ENCODE assay signal across 25 cellular contexts in genomic region chr12:111121840-111122239, GRCh38.
DNase-seq lines count a peak whose midpoint lies in the region; ATAC-seq and TF ChIP-seq lines count a peak whose summit lies in the region.
"Had no signal": no experiment of that assay in that cellular context is flagged by ENCODE, and none has a peak within 500 bp of the region (broad histone marks: within the 10 kb centered on the region; RNA-seq: fewer than 3 reads in every experiment).

No MANE protein-coding gene starts in this region.

- H3K9me3 ChIP-seq in heart right ventricle, result peaks cover 0 to 4% (median 0%) of the 10 kb centered on the region in 11 donors
- H3K9me3 ChIP-seq in SU-DHL-6 (ENCODE audit: insufficient read depth, low read length), result no peaks in the 10 kb centered on the region
- H3K9me3 ChIP-seq: neutrophil had no signal

- H3K27ac ChIP-seq in heart right ventricle (peak overlapping the region in 1 of 10 donors; percentile 11), SU-DHL-6 (ENCODE audit: low read depth, low read length) (0 out of 2 replicates have a peak overlapping the region, but pooled peaks have one; percentile 5)
- H3K27ac ChIP-seq: HL-60, neutrophil, tibial nerve had no signal

- 21 to 30% methylated on average over 6 of the region's 6 CpGs for WGBS in heart right ventricle, 2 donors

- H3K4me3 ChIP-seq in heart right ventricle, result no peak overlapping the region
- no peak overlapping the region for H3K4me3 ChIP-seq in SU-DHL-6 (ENCODE audit: insufficient read depth, low read length, poor library complexity, severe bottlenecking)
- no peak overlapping the region for H3K4me3 ChIP-seq in H7 (ENCODE audit: insufficient read depth, low read depth, low read length)
- H3K4me3 ChIP-seq: tibial nerve had no signal

- no peaks in the 10 kb centered on the region for H3K4me1 Mint-ChIP-seq in activated naive CD4-positive, alpha-beta T cell treated with anti-CD3 and anti-CD28 coated beads for 36 hours (ENCODE audit: low read depth)
- H3K4me1 Mint-ChIP-seq: central memory CD8-positive, alpha-beta T cell; IgD-negative memory B cell had no signal

- no peak overlapping the region for H3K4me2 ChIP-seq in SU-DHL-6 (ENCODE audit: low read depth, low read length, poor library complexity, severe bottlenecking)

- no peak overlapping the region for H3K27ac Mint-ChIP-seq in activated naive CD4-positive, alpha-beta T cell treated with anti-CD3 and anti-CD28 coated beads for 36 hours
- H3K27ac Mint-ChIP-seq: CD8-positive, alpha-beta T cell; effector memory CD8-positive, alpha-beta T cell; IgD-negative memory B cell had no signal

- intact Hi-C loops in heart right ventricle (cut with DNase I) (no loop called here), left cardiac atrium (cut with DNase I) (no loop called here)
- intact Hi-C loops in activated naive CD4-positive, alpha-beta T cell treated with anti-CD3 and anti-CD28 coated beads for 36 hours (cut with micrococcal nuclease), result no loop called here

- H2AFZ ChIP-seq in SU-DHL-6 (ENCODE audit: low read depth, low read length, severe bottlenecking), result no peak overlapping the region

- no peaks in the 10 kb centered on the region for H3K36me3 Mint-ChIP-seq in activated naive CD4-positive, alpha-beta T cell treated with anti-CD3 and anti-CD28 coated beads for 36 hours (ENCODE audit: low read depth)
- H3K36me3 Mint-ChIP-seq: CD8-positive, alpha-beta T cell had no signal

- peaks cover 2% of the 10 kb centered on the region for H3K27me3 Mint-ChIP-seq in activated naive CD4-positive, alpha-beta T cell treated with anti-CD3 and anti-CD28 coated beads for 36 hours (ENCODE audit: low read depth)

- CTCF ChIA-PET in activated naive CD4-positive, alpha-beta T cell treated with anti-CD3 and anti-CD28 coated beads for 36 hours (lab: Charles Lee), result no interaction called here

- H3K79me2 ChIP-seq in SU-DHL-6 (ENCODE audit: insufficient read depth, low read length), result peaks cover 100% of the 10 kb centered on the region

- H3K27me3 ChIP-seq in heart right ventricle (peaks cover 0 to 9% (median 0%) of the 10 kb centered on the region in 7 donors), SU-DHL-6 (ENCODE audit: low read length) (no peaks in the 10 kb centered on the region), H7 (ENCODE audit: control insufficient read depth, insufficient read depth, low read length) (no peaks in the 10 kb centered on the region)
- H3K27me3 ChIP-seq: tibial nerve had no signal

- H3K4me1 ChIP-seq in heart right ventricle, result peaks cover 0 to 13% (median 4%) of the 10 kb centered on the region in 9 donors

- H3K36me3 ChIP-seq in heart right ventricle (no peaks in the 10 kb centered on the region), SU-DHL-6 (ENCODE audit: low read length) (peaks cover 76% of the 10 kb centered on the region), H7 (replicated peaks; ENCODE audit: control insufficient read depth, insufficient read depth, low read length) (no peaks in the 10 kb centered on the region)
- H3K36me3 ChIP-seq: neutrophil, tibial nerve had no signal

- ATAC-seq in heart right ventricle, result peak in 4 of 8 donors; percentile 58 to 80 (median 70)
- ATAC-seq in left cardiac atrium, result no peak
- no peak for ATAC-seq in HG03520 (IDR thresholded peaks at IDR 0.05; ENCODE audit: unreplicated experiment)
- ATAC-seq: CD8-positive, alpha-beta T cell; effector memory CD8-positive, alpha-beta T cell; sciatic nerve had no signal

- H3K9ac ChIP-seq in SU-DHL-6 (ENCODE audit: low read length), result no peak overlapping the region

- H3F3A ChIP-seq in SU-DHL-6 (ENCODE audit: insufficient read depth), result peaks cover 25% of the 10 kb centered on the region

- H4K20me1 ChIP-seq in SU-DHL-6 (ENCODE audit: low read depth, low read length), result peaks cover 41% of the 10 kb centered on the region

- H3K9me3 Mint-ChIP-seq in activated naive CD4-positive, alpha-beta T cell treated with anti-CD3 and anti-CD28 coated beads for 36 hours, result no peaks in the 10 kb centered on the region
- H3K9me3 Mint-ChIP-seq: CD8-positive, alpha-beta T cell; central memory CD8-positive, alpha-beta T cell; effector memory CD8-positive, alpha-beta T cell had no signal

- TF ChIP-seq CTCF in heart right ventricle (IDR thresholded peaks at IDR 0.05) (peak in 6 of 9 donors; percentile 16 to 39 (median 26)), SU-DHL-6 (IDR thresholded peaks at IDR 0.05; ENCODE audit: insufficient read depth, low read length, poor library complexity, severe bottlenecking) (no peak)

- no peak for DNase-seq in heart right ventricle
- no peak for DNase-seq in left cardiac atrium
- DNase-seq in left kidney (ENCODE audit: low read depth, low spot score), result peak; percentile 65
- DNase-seq in NCI-H446 (lab: John Stamatoyannopoulos, UW), result no peak
- no peak for DNase-seq in activated naive CD4-positive, alpha-beta T cell treated with anti-CD3 and anti-CD28 coated beads for 36 hours
- DNase-seq in H7, result no peak
- DNase-seq: activated CD4-positive, alpha-beta T cell treated with anti-CD3 and anti-CD28 coated beads for 48 hours; activated effector memory CD4-positive, alpha-beta T cell treated with Interleukin-2 at 50 U/mL for 16 hours; CD8-positive, alpha-beta T cell; effector memory CD8-positive, alpha-beta T cell; head of caudate nucleus; islet precursor cell; MM.1S; NCI-H187 treated with DMSO at 0.1 percent for 48 hours; NCI-H510A treated with DMSO at 0.1 percent for 48 hours; OCI-M1; stimulated activated naive CD4-positive, alpha-beta T cell treated with Interleukin-2 at 50 U/mL for 16 hours had no signal

- no peak overlapping the region for H3K4me3 Mint-ChIP-seq in activated naive CD4-positive, alpha-beta T cell treated with anti-CD3 and anti-CD28 coated beads for 36 hours
- H3K4me3 Mint-ChIP-seq: CD8-positive, alpha-beta T cell; central memory CD8-positive, alpha-beta T cell; effector memory CD8-positive, alpha-beta T cell; IgD-negative memory B cell had no signal

- H3K9me2 ChIP-seq in SU-DHL-6 (replicated peaks; ENCODE audit: insufficient read depth, low read length), result no peaks in the 10 kb centered on the region
